8 cellular contexts compared by ENCODE assay signal in genomic region chr5:16616536-16617271, GRCh38. TPM values are rescaled to one million over a fixed set of nuclear protein-coding genes. Genes with fewer than 3 reads are reported as not detected.
DNase-seq lines count a peak whose midpoint lies in the region; ATAC-seq, FAIRE-seq and TF ChIP-seq lines count a peak whose summit lies in the region.

A gene with protein sequence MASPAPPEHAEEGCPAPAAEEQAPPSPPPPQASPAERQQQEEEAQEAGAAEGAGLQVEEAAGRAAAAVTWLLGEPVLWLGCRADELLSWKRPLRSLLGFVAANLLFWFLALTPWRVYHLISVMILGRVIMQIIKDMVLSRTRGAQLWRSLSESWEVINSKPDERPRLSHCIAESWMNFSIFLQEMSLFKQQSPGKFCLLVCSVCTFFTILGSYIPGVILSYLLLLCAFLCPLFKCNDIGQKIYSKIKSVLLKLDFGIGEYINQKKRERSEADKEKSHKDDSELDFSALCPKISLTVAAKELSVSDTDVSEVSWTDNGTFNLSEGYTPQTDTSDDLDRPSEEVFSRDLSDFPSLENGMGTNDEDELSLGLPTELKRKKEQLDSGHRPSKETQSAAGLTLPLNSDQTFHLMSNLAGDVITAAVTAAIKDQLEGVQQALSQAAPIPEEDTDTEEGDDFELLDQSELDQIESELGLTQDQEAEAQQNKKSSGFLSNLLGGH (minus strand): TSS chr5:16616997. CDS start chr5:16616971, 26 bp downstream.

- in situ Hi-C loops in GM12878 (cut with MboI) = no loop called here

- peak within 1 kb of the TSS; percentile 82 for H3K4me2 ChIP-seq in GM12878 (ENCODE audit: control insufficient read depth, insufficient read depth)
- H3K4me2 ChIP-seq in smooth muscle cell = peak within 1 kb of the TSS; percentile 99

- H3K27ac ChIP-seq in HUES48 (ENCODE audit: low read depth, low read length) (no peak within 1 kb of the TSS), GM12878 (ENCODE audit: control insufficient read depth, insufficient read depth) (no peak within 1 kb of the TSS), smooth muscle cell (ENCODE audit: low read depth) (no peak within 1 kb of the TSS)

- intact Hi-C loops in GM12878 (cut with micrococcal nuclease; ENCODE audit: unreplicated experiment) = no loop called here

- H3K79me2 ChIP-seq in GM12878 (ENCODE audit: control insufficient read depth, insufficient read depth, low read length) = no peaks in the 10 kb centered on the region
- no peaks in the 10 kb centered on the region for H3K79me2 ChIP-seq in smooth muscle cell (ENCODE audit: low read depth)

- 0 out of 2 replicates have a peak within 1 kb of the TSS, but pooled peaks have one; percentile 36 for H3K9ac ChIP-seq in HUES48 (ENCODE audit: low read depth, low read length)
- no peak within 1 kb of the TSS; the same call in 1 of the 2 replicates for H3K9ac ChIP-seq in GM12878 (ENCODE audit: control insufficient read depth, insufficient read depth, low read length)
- H3K9ac ChIP-seq in smooth muscle cell (ENCODE audit: low read depth) = no peak within 1 kb of the TSS

- H3K4me3 ChIP-seq in HUES48 (ENCODE audit: low read depth, low read length) (peak within 1 kb of the TSS; percentile 73), GM12878 (peak within 1 kb of the TSS; percentile 61; the same call in 1 of the 2 replicates), smooth muscle cell (peak within 1 kb of the TSS; percentile 83)

- H3K27me3 ChIP-seq in HUES48 (ENCODE audit: control insufficient read depth, insufficient read depth, low read length) (peaks cover 44% of the 10 kb centered on the region), GM12878 (replicated peaks in 1 of 2; ENCODE audit: control insufficient read depth in 2 of 2, insufficient read depth in 2 of 2, low read length in 1 of 2) (peaks cover 2 to 6% of the 10 kb centered on the region in 2 experiments), smooth muscle cell (ENCODE audit: low read depth) (peaks cover 30% of the 10 kb centered on the region)

- no peaks in the 10 kb centered on the region for H3K9me3 ChIP-seq in HUES48 (ENCODE audit: control insufficient read depth, insufficient read depth, low read length)
- no peaks in the 10 kb centered on the region for H3K9me3 ChIP-seq in GM12878 (replicated peaks; ENCODE audit: control insufficient read depth, insufficient read depth, low read length)
- H3K9me3 ChIP-seq in smooth muscle cell (replicated peaks; ENCODE audit: low read depth) = no peaks in the 10 kb centered on the region

- ATAC-seq in GM19467 (IDR thresholded peaks at IDR 0.05; ENCODE audit: unreplicated experiment) (peak; percentile 73), GM12878 (peak; percentile 79)

- TF ChIP-seq RAD21 in GM12878 (IDR thresholded peaks at IDR 0.05; ENCODE audit: insufficient read depth, low read depth, low read length) = no peak

- H3K36me3 ChIP-seq in HUES48 (ENCODE audit: control insufficient read depth, insufficient read depth, low read length) (no peaks in the 10 kb centered on the region), GM12878 (ENCODE audit: control insufficient read depth in 2 of 2, insufficient read depth in 2 of 2, low read length in 1 of 2) (no peaks in the 10 kb centered on the region), smooth muscle cell (ENCODE audit: low read depth) (no peaks in the 10 kb centered on the region)

- peak; percentile 90 for DNase-seq in COLO668 (lab: John Stamatoyannopoulos, UW; ENCODE audit: unreplicated experiment)
- peak; percentile 56 for DNase-seq in T1000 (lab: John Stamatoyannopoulos, UW)
- DNase-seq in GM12878 (ENCODE audit: low read depth, low spot score) = no peak
- DNase-seq in iPS-NIHi11 (ENCODE audit: low spot score) = peak; percentile 77
- DNase-seq in smooth muscle cell (lab: John Stamatoyannopoulos, UW; ENCODE audit: unreplicated experiment) = peak; percentile 20
- no peak for DNase-seq in NCI-H2196 (lab: John Stamatoyannopoulos, UW; ENCODE audit: unreplicated experiment)

- H4K20me1 ChIP-seq in GM12878 (ENCODE audit: control insufficient read depth, insufficient read depth) (no peaks in the 10 kb centered on the region), smooth muscle cell (ENCODE audit: low read depth) (no peaks in the 10 kb centered on the region)

- no peak for FAIRE-seq in GM12878 (lab: Jason Lieb, UNC)

- RAD21 ChIA-PET in GM12878 (lab: Charles Lee; ENCODE audit: unreplicated experiment) = no interaction called here

- H2AFZ ChIP-seq in GM12878 (ENCODE audit: control insufficient read depth, low read depth, low read length) = peak within 1 kb of the TSS; percentile 42
- H2AFZ ChIP-seq in smooth muscle cell (ENCODE audit: low read depth) = peak within 1 kb of the TSS; percentile 92

- no TSS peak for BruUV-seq in GM12878 (replicated peaks; lab: Mats Ljungman, UMichigan)

- 2% methylated on average over 13 of the region's 86 CpGs for WGBS in GM12878 (ENCODE audit: insufficient coverage, insufficient replicate concordance, low lambda C conversion rate, missing lambda C conversion rate)
- under 1% methylated on average over 47 of the region's 86 CpGs for WGBS in smooth muscle cell (ENCODE audit: low lambda C conversion rate)

- SMC1A ChIA-PET in GM12878 (lab: Charles Lee; ENCODE audit: uncharacterized antibody, unreplicated experiment) = no interaction called here

- H3K4me1 ChIP-seq in HUES48 (ENCODE audit: control insufficient read depth, insufficient read depth, low read length) = peaks cover 22% of the 10 kb centered on the region
- no peaks in the 10 kb centered on the region for H3K4me1 ChIP-seq in GM12878 (ENCODE audit: control insufficient read depth, insufficient read depth, low read length)
- H3K4me1 ChIP-seq in smooth muscle cell (ENCODE audit: low read depth) = peaks cover 3% of the 10 kb centered on the region

- TF ChIP-seq POLR2A in GM12878 (IDR thresholded peaks at IDR 0.05; ENCODE audit: low read depth, low read length) = peak; percentile 19; the same call in 1 of the 2 replicates

- no peaks in the 10 kb centered on the region for H3F3A ChIP-seq in smooth muscle cell (ENCODE audit: low read depth)

- TF ChIP-seq CTCF in GM12878 (IDR thresholded peaks at IDR 0.05 in 2 of 3, conservative IDR thresholded peaks at IDR 0.05 in 1 of 3; ENCODE audit: control insufficient read depth in 2 of 3, extremely low read depth in 1 of 3, insufficient read depth in 1 of 3, low read depth in 3 of 3, low read length in 3 of 3) = no peak
- TF ChIP-seq CTCF in smooth muscle cell (IDR thresholded peaks at IDR 0.05; ENCODE audit: borderline replicate concordance, insufficient read depth, poor library complexity, severe bottlenecking) = no peak

- TF ChIP-seq EP300 in GM12878 (IDR thresholded peaks at IDR 0.05; ENCODE audit: borderline replicate concordance in 1 of 2, control insufficient read depth in 1 of 2, low read depth in 2 of 2, low read length in 2 of 2) = no peak

- POLR2A ChIA-PET in GM12878 (lab: Charles Lee) = no interaction called here

- CTCF ChIA-PET in GM12878 (lab: Yijun Ruan, JAX) = no interaction called here

TF ChIP-seq in GM12878, 131 proteins besides CTCF, POLR2A, EP300 and RAD21:
- no peak for TF ChIP-seq HDGF (IDR thresholded peaks at IDR 0.05)
- TF ChIP-seq SUZ12 (IDR thresholded peaks at IDR 0.05; ENCODE audit: unreplicated experiment) = peak; percentile 35
- peak; percentile 42 for TF ChIP-seq HDAC6 (IDR thresholded peaks at IDR 0.05; ENCODE audit: unreplicated experiment)
- TF ChIP-seq, protein P1, sequence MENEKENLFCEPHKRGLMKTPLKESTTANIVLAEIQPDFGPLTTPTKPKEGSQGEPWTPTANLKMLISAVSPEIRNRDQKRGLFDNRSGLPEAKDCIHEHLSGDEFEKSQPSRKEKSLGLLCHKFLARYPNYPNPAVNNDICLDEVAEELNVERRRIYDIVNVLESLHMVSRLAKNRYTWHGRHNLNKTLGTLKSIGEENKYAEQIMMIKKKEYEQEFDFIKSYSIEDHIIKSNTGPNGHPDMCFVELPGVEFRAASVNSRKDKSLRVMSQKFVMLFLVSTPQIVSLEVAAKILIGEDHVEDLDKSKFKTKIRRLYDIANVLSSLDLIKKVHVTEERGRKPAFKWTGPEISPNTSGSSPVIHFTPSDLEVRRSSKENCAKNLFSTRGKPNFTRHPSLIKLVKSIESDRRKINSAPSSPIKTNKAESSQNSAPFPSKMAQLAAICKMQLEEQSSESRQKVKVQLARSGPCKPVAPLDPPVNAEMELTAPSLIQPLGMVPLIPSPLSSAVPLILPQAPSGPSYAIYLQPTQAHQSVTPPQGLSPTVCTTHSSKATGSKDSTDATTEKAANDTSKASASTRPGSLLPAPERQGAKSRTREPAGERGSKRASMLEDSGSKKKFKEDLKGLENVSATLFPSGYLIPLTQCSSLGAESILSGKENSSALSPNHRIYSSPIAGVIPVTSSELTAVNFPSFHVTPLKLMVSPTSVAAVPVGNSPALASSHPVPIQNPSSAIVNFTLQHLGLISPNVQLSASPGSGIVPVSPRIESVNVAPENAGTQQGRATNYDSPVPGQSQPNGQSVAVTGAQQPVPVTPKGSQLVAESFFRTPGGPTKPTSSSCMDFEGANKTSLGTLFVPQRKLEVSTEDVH (IDR thresholded peaks at IDR 0.05; ENCODE audit: low read depth, partially characterized antibody) = no peak
- no peak for TF ChIP-seq CBFB (IDR thresholded peaks at IDR 0.05; ENCODE audit: low read depth)

RNA-seq across cellular contexts. Expression of the gene that starts here (rescaled TPM):
- 0.48 TPM in 1 of 2 replicates, not detected in the other for total RNA-seq in GM12878 (2013; cell fraction: nucleolus; rRNA removed)
- total RNA-seq in GM12878 (2014; rRNA removed) (7.9 and 9.3 TPM in 2 replicates), GM12878 (2014; rRNA removed; fragmentation: Illumina TruSeq; extraction: Trizol) (8.4 and 8.9 TPM in 2 replicates), GM12878 (2021) (8.0 and 12.2 TPM in 2 replicates), smooth muscle cell (0.90 and 4.4 TPM in 2 replicates)
- polyA plus RNA-seq in GM12878 (2011; ENCODE audit: low read depth) = 0.29 TPM
- polyA plus RNA-seq in GM12878 (2011; rRNA removed) (3.9 and 4.8 TPM in 2 replicates), GM12878 (2014; fragmentation: Illumina TruSeq; extraction: Trizol) (6.4 and 7.2 TPM in 2 replicates), GM12878 (2014; fragmentation: Nextera tagmentation; extraction: Ambion mirVana) (1 to 10 TPM; 3.9 to 5.1 TPM), GM12878 (2014; rRNA removed) (6.3 and 6.5 TPM in 2 replicates), GM12878 (2016; fragmentation: Nextera tagmentation; extraction: Ambion mirVana) (1 to 10 TPM; 6.0 to 7.1 TPM), smooth muscle cell (0.19 and 4.0 TPM in 2 replicates)
- polyA plus RNA-seq in GM12878 (2011; cell fraction: cytosol; rRNA removed) = 3.7 and 4.1 TPM in 2 replicates
- polyA plus RNA-seq in GM12878 (2011; cell fraction: nucleus; rRNA removed) = 2.7 and 3.3 TPM in 2 replicates
- 0.95 TPM in 2 replicates for polyA plus RNA-seq in GM12878 (2012)
- polyA minus RNA-seq in GM12878 (2011; rRNA and poly(A)+ RNA removed) = 3.3 and 6.4 TPM in 2 replicates
- 1.9 and 2.2 TPM in 2 replicates for polyA minus RNA-seq in GM12878 (2011; cell fraction: cytosol; rRNA and poly(A)+ RNA removed)
- 2.2 and 3.3 TPM in 2 replicates for polyA minus RNA-seq in GM12878 (2011; cell fraction: nucleus; rRNA and poly(A)+ RNA removed)

Comparison
In these comparisons a context has a peak if more than half of its experiments do, and no peak if none do; other contexts are left out.
1. DNase-seq: peak in COLO668 (single experiment), T1000 (single experiment), iPS-NIHi11 (single experiment) and smooth muscle cell (single experiment); none in GM12878 (single experiment) and NCI-H2196 (single experiment).
2. Peak in every context shown above with its lines, with median percentiles within 50 percentile points of each other: H3K4me3 ChIP-seq.